24 cellular contexts compared by ENCODE assay signal in genomic region chr10:121459279-121459764, GRCh38.
A peak's percentile ranks its signal among the peaks of the same experiment; 100 is the strongest.
DNase-seq lines count a peak whose midpoint lies in the region; ATAC-seq and TF ChIP-seq lines count a peak whose summit lies in the region.
"Had no signal": no experiment of that assay in that cellular context is flagged by ENCODE, and none has a peak within 500 bp of the region (broad histone marks: within the 10 kb centered on the region; RNA-seq: fewer than 3 reads in every experiment).

No MANE protein-coding gene starts in this region.

- no peaks in the 10 kb centered on the region; the same call in 2 of the 3 replicates for H3K9me3 Mint-ChIP-seq in GM23338
- H3K9me3 Mint-ChIP-seq: activated naive CD8-positive, alpha-beta T cell treated with anti-CD3 and anti-CD28 coated beads for 36 hours; dendritic cell treated with granulocyte-macrophage colony-stimulating factor and Interleukin-4, amounts not matched to agents 40 ng/mL and 50 ng/mL, for 4 days had no signal

- H4K20me1 ChIP-seq in GM23338 (replicated peaks; ENCODE audit: insufficient read depth) = no peaks in the 10 kb centered on the region
- H4K20me1 ChIP-seq: BLaER1 had no signal

- H3K4me1 Mint-ChIP-seq in GM23338 = peaks cover 36% of the 10 kb centered on the region
- H3K4me1 Mint-ChIP-seq: activated naive CD8-positive, alpha-beta T cell treated with anti-CD3 and anti-CD28 coated beads for 36 hours; brain; stimulated activated naive CD8-positive, alpha-beta T cell treated with anti-CD3 and anti-CD28 coated beads, Interleukin-15, amount 100 ng/mL, for 72 hours; T-cell had no signal

- no peaks in the 10 kb centered on the region for H3K9me3 ChIP-seq in esophagus muscularis mucosa
- H3K9me3 ChIP-seq: BLaER1, MG63 had no signal

- TF ChIP-seq POLR2A in esophagus muscularis mucosa (IDR thresholded peaks at IDR 0.05; ENCODE audit: low read depth) = no peak

- no peaks in the 10 kb centered on the region for H3K79me2 ChIP-seq in GM23338 (replicated peaks; ENCODE audit: insufficient read depth)

- peaks cover 18% of the 10 kb centered on the region for H3K4me1 ChIP-seq in GM23338 (ENCODE audit: insufficient read depth)
- H3K4me1 ChIP-seq in esophagus muscularis mucosa = peaks cover 0 to 45% (median 38%) of the 10 kb centered on the region in 4 donors
- H3K4me1 ChIP-seq in rectal smooth muscle tissue (ENCODE audit: control insufficient read depth, insufficient read depth, low read length) = peaks cover 6% of the 10 kb centered on the region
- H3K4me1 ChIP-seq: BLaER1 had no signal

- H3K4me3 ChIP-seq in GM23338 (no peak overlapping the region), esophagus muscularis mucosa (peak overlapping the region in 2 of 4 donors; percentile 20 to 27), rectal smooth muscle tissue (ENCODE audit: low read length) (no peak overlapping the region)
- H3K4me3 ChIP-seq: BLaER1, MG63 had no signal

- DNase-seq in GM23338 (ENCODE audit: low spot score) = no peak
- DNase-seq in SW480 (ENCODE audit: low spot score) = peak; percentile 34
- no peak for DNase-seq in esophagus muscularis mucosa (ENCODE audit: extremely low spot score)
- DNase-seq in occipital lobe (lab: John Stamatoyannopoulos, UW) = no peak
- DNase-seq in NOMO-1 treated with DMSO at 0.1 percent for 48 hours (lab: John Stamatoyannopoulos, UW; ENCODE audit: unreplicated experiment) = no peak
- DNase-seq: activated CD4-positive, alpha-beta T cell treated with anti-CD3 and anti-CD28 coated beads for 48 hours; activated naive CD8-positive, alpha-beta T cell treated with anti-CD3 and anti-CD28 coated beads for 36 hours; foreskin fibroblast; hippocampal formation; naive thymus-derived CD8-positive, alpha-beta T cell; NCI-H1436 treated with DMSO at 0.1 percent for 48 hours; NCI-H2171 treated with DMSO at 0.1 percent for 48 hours; NCI-H526; SHP77 treated with DMSO at 0.1 percent for 48 hours; stimulated activated CD4-positive, alpha-beta T cell treated with anti-CD3 and anti-CD28 coated beads, Interleukin-4, amount 100 ng/mL, for 4 hours; stimulated activated naive CD8-positive, alpha-beta T cell treated with anti-CD3 and anti-CD28 coated beads, Interleukin-15, amount 100 ng/mL, for 72 hours; T-cell had no signal

- H3K36me3 ChIP-seq in GM23338 (ENCODE audit: insufficient read depth) (no peaks in the 10 kb centered on the region), esophagus muscularis mucosa (no peaks in the 10 kb centered on the region), rectal smooth muscle tissue (ENCODE audit: control insufficient read depth, insufficient read depth, low read length) (no peaks in the 10 kb centered on the region)
- H3K36me3 ChIP-seq: BLaER1, MG63 had no signal

- H3K9ac ChIP-seq in rectal smooth muscle tissue (ENCODE audit: low read length) = no peak overlapping the region
- H3K9ac ChIP-seq: BLaER1 had no signal

- intact Hi-C loops in esophagus muscularis mucosa (cut with DNase I) = no loop called here

- H3K36me3 Mint-ChIP-seq in GM23338 (ENCODE audit: low read depth) = no peaks in the 10 kb centered on the region; the same call in 2 of the 3 replicates
- H3K36me3 Mint-ChIP-seq: activated naive CD8-positive, alpha-beta T cell treated with anti-CD3 and anti-CD28 coated beads for 36 hours; brain; naive thymus-derived CD8-positive, alpha-beta T cell; T-cell had no signal

- ATAC-seq in GM23338 (peak; percentile 49), GM18867 (IDR thresholded peaks at IDR 0.05; ENCODE audit: unreplicated experiment) (no peak), GM19463 (IDR thresholded peaks at IDR 0.05; ENCODE audit: unreplicated experiment) (no peak)
- ATAC-seq: naive thymus-derived CD8-positive, alpha-beta T cell; stimulated activated naive CD8-positive, alpha-beta T cell treated with anti-CD3 and anti-CD28 coated beads, Interleukin-15, amount 100 ng/mL, for 72 hours; T-cell had no signal

- TF ChIP-seq EP300 in esophagus muscularis mucosa (IDR thresholded peaks at IDR 0.05) = no peak

- WGBS in esophagus muscularis mucosa = 72% methylated on average over 9 of the region's 10 CpGs

- no peak overlapping the region for H3K4me2 ChIP-seq in GM23338
- H3K4me2 ChIP-seq: BLaER1 had no signal

- no peaks in the 10 kb centered on the region for H3F3A ChIP-seq in GM23338 (replicated peaks; ENCODE audit: low read depth)

- H3K9me2 ChIP-seq in GM23338 (ENCODE audit: insufficient read depth) = peaks cover 18% of the 10 kb centered on the region

- H3K27me3 ChIP-seq in GM23338 (ENCODE audit: insufficient read depth) = no peaks in the 10 kb centered on the region
- H3K27me3 ChIP-seq in esophagus muscularis mucosa = no peaks in the 10 kb centered on the region
- H3K27me3 ChIP-seq in rectal smooth muscle tissue (ENCODE audit: control insufficient read depth, insufficient read depth, low read length) = no peaks in the 10 kb centered on the region
- H3K27me3 ChIP-seq: BLaER1, MG63 had no signal

- peak overlapping the region; percentile 89; the same call in 1 of the 2 replicates for H3K27ac Mint-ChIP-seq in GM23338
- H3K27ac Mint-ChIP-seq: activated naive CD8-positive, alpha-beta T cell treated with anti-CD3 and anti-CD28 coated beads for 36 hours; dendritic cell treated with granulocyte-macrophage colony-stimulating factor and Interleukin-4, amounts not matched to agents 40 ng/mL and 50 ng/mL, for 4 days; naive thymus-derived CD8-positive, alpha-beta T cell; T-cell had no signal

- H3K27ac ChIP-seq in GM23338 (ENCODE audit: low read depth) (no peak overlapping the region), esophagus muscularis mucosa (replicated peaks in 1 of 4) (peak overlapping the region; percentile 79 to 82 (median 81)), rectal smooth muscle tissue (ENCODE audit: low read depth, low read length) (peak overlapping the region; percentile 72)
- H3K27ac ChIP-seq: BLaER1 had no signal

- TF ChIP-seq CTCF in GM23338 (conservative IDR thresholded peaks at IDR 0.05; ENCODE audit: low read depth in 2 of 2) = no peak
- no peak for TF ChIP-seq CTCF in esophagus muscularis mucosa (IDR thresholded peaks at IDR 0.05)

- no peak overlapping the region; the same call in 2 of the 3 replicates for H3K4me3 Mint-ChIP-seq in GM23338
- H3K4me3 Mint-ChIP-seq: activated naive CD8-positive, alpha-beta T cell treated with anti-CD3 and anti-CD28 coated beads for 36 hours; dendritic cell treated with granulocyte-macrophage colony-stimulating factor and Interleukin-4, amounts not matched to agents 40 ng/mL and 50 ng/mL, for 4 days; naive thymus-derived CD8-positive, alpha-beta T cell; stimulated activated naive CD8-positive, alpha-beta T cell treated with anti-CD3 and anti-CD28 coated beads, Interleukin-15, amount 100 ng/mL, for 72 hours; T-cell had no signal

- peak overlapping the region; percentile 73; the same call in 1 of the 2 replicates for H2AFZ ChIP-seq in GM23338

- peaks cover 15% of the 10 kb centered on the region for H3K27me3 Mint-ChIP-seq in GM23338 (ENCODE audit: insufficient read depth, low read depth, poor library complexity)
- H3K27me3 Mint-ChIP-seq: activated naive CD8-positive, alpha-beta T cell treated with anti-CD3 and anti-CD28 coated beads for 36 hours; dendritic cell treated with granulocyte-macrophage colony-stimulating factor and Interleukin-4, amounts not matched to agents 40 ng/mL and 50 ng/mL, for 4 days; T-cell had no signal

TF ChIP-seq in GM23338, 12 proteins besides CTCF, POLR2A, EP300 and RAD21:
- TF ChIP-seq EZH2 (IDR thresholded peaks at IDR 0.05; ENCODE audit: low read depth, unreplicated experiment) (no peak), EZH2phosphoT487 (IDR thresholded peaks at IDR 0.05; ENCODE audit: unreplicated experiment) (no peak), REST (IDR thresholded peaks at IDR 0.05; ENCODE audit: unreplicated experiment) (no peak), NANOG (IDR thresholded peaks at IDR 0.05; ENCODE audit: borderline replicate concordance) (no peak)
